In the genomic region with DNA sequence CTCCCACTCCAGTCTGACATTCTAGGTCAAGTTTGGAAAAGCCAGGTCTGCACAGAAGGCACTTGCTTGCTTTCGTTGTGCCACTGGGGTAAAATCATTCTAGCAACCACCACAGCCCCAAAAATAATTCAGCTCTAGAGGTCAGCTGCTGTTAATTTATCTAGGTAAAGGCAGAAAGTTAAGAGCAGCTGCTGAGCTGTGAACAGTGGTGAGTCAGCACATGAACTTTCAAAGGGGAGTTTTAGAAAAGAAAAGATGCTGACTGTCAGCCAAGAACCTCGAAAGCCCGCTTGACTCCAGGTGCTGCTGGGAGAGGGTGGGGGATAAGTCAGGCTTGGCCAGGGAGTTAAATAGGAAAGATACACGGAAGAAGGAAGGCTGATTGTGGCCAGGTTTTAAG, we compare ENCODE assay signal across 10 cellular contexts. TPM values are rescaled to one million over a fixed set of nuclear protein-coding genes. Genes with fewer than 3 reads are reported as not detected.
DNase-seq lines count a peak whose midpoint lies in the region; ATAC-seq and TF ChIP-seq lines count a peak whose summit lies in the region.
"Had no signal": no experiment of that assay in that cellular context is flagged by ENCODE, and none has a peak within 500 bp of the region (broad histone marks: within the 10 kb centered on the region; RNA-seq: fewer than 3 reads in every experiment).

No MANE protein-coding gene starts in this region.

- no peak overlapping the region for H2BK15ac ChIP-seq in H9 (ENCODE audit: low read depth, low read length)

- CTCF ChIA-PET in activated CD8-positive, alpha-beta T cell treated with anti-CD3 and anti-CD28 coated beads for 36 hours (lab: Charles Lee): interaction anchor here (1.1 to 6.5 kb wide), 2 partner anchors 26 to 71 kb away, joined by 5 to 48 read pairs; no protein-coding TSS in a partner anchor
- CTCF ChIA-PET in activated CD8-positive, alpha-beta T cell treated with anti-CD3 and anti-CD28 coated beads, Interleukin-2, amount 10 ng/mL, durations not matched to agents 7 days and 5 days (lab: Charles Lee): interaction anchor here (1.0 to 6.1 kb wide), 6 partner anchors 9 to 127 kb away, joined by 3 to 66 read pairs (median 4); no protein-coding TSS in a partner anchor
- CTCF ChIA-PET in activated CD4-positive, alpha-beta memory T cell treated with anti-CD3 and anti-CD28 coated beads for 36 hours (lab: Charles Lee): interaction anchor here (0.6 to 14.2 kb wide), 4 partner anchors 8 to 72 kb away, joined by 3 to 202 read pairs (median 4); no protein-coding TSS in a partner anchor

- no peak overlapping the region for H3K23ac ChIP-seq in H9 (ENCODE audit: insufficient read length, low read depth, low read length)

- intact Hi-C loops in activated CD8-positive, alpha-beta T cell treated with anti-CD3 and anti-CD28 coated beads for 36 hours (cut with micrococcal nuclease): no loop called here
- intact Hi-C loops in activated CD4-positive, alpha-beta memory T cell treated with anti-CD3 and anti-CD28 coated beads for 36 hours (cut with micrococcal nuclease): no loop called here
- intact Hi-C loops in ovary (cut with DNase I): no loop called here

- H3K18ac ChIP-seq in H9 (ENCODE audit: insufficient read length, low read depth, low read length): no peak overlapping the region

- peaks cover 34% of the 10 kb centered on the region for H3K4me1 Mint-ChIP-seq in activated CD8-positive, alpha-beta T cell treated with anti-CD3 and anti-CD28 coated beads for 36 hours (ENCODE audit: low read depth)
- H3K4me1 Mint-ChIP-seq in activated CD8-positive, alpha-beta T cell treated with anti-CD3 and anti-CD28 coated beads, Interleukin-2, amount 10 ng/mL, durations not matched to agents 7 days and 5 days (ENCODE audit: low read depth): peaks cover 62% of the 10 kb centered on the region
- peaks cover 46% of the 10 kb centered on the region for H3K4me1 Mint-ChIP-seq in activated CD4-positive, alpha-beta memory T cell treated with anti-CD3 and anti-CD28 coated beads for 36 hours (ENCODE audit: low read depth)
- peaks cover 3 to 17% of the 10 kb centered on the region in 2 experiments; a peak in 3 of 4 replicates for H3K4me1 Mint-ChIP-seq in H9

- peaks cover 11% of the 10 kb centered on the region for H3K27me3 Mint-ChIP-seq in activated CD8-positive, alpha-beta T cell treated with anti-CD3 and anti-CD28 coated beads for 36 hours
- H3K27me3 Mint-ChIP-seq in activated CD8-positive, alpha-beta T cell treated with anti-CD3 and anti-CD28 coated beads, Interleukin-2, amount 10 ng/mL, durations not matched to agents 7 days and 5 days (ENCODE audit: low read depth): peaks cover 15% of the 10 kb centered on the region
- no peaks in the 10 kb centered on the region for H3K27me3 Mint-ChIP-seq in activated CD4-positive, alpha-beta memory T cell treated with anti-CD3 and anti-CD28 coated beads for 36 hours
- H3K27me3 Mint-ChIP-seq in H9 (ENCODE audit: low read depth): peaks cover 10% of the 10 kb centered on the region
- H3K27me3 Mint-ChIP-seq: activated naive CD4-positive, alpha-beta T cell treated with anti-CD3 and anti-CD28 coated beads, Interleukin-2, amount 50 U/mL, for 24 hours had no signal

- H3K9me3 ChIP-seq in ovary: no peaks in the 10 kb centered on the region
- no peaks in the 10 kb centered on the region for H3K9me3 ChIP-seq in H9 (ENCODE audit: control insufficient read depth, low read depth, low read length)

- 4 to 18% (median 5%) methylated on average over 4 of the region's 4 CpGs for whole genome bisulfite sequencing in ovary, 3 donors
- WGBS in H9 (ENCODE audit: extremely low coverage, insufficient read length, low lambda C conversion rate): no CpG with 5 or more reads among the region's 4 CpGs

- no peak overlapping the region for H4K91ac ChIP-seq in H9 (ENCODE audit: insufficient read length, low read depth, low read length)

- H3K36me3 ChIP-seq in ovary: no peaks in the 10 kb centered on the region

- H3K9me3 Mint-ChIP-seq in activated CD8-positive, alpha-beta T cell treated with anti-CD3 and anti-CD28 coated beads for 36 hours: no peaks in the 10 kb centered on the region
- no peaks in the 10 kb centered on the region for H3K9me3 Mint-ChIP-seq in activated CD8-positive, alpha-beta T cell treated with anti-CD3 and anti-CD28 coated beads, Interleukin-2, amount 10 ng/mL, durations not matched to agents 7 days and 5 days (ENCODE audit: insufficient read depth)
- H3K9me3 Mint-ChIP-seq in activated CD4-positive, alpha-beta memory T cell treated with anti-CD3 and anti-CD28 coated beads for 36 hours: no peaks in the 10 kb centered on the region
- H3K9me3 Mint-ChIP-seq in H9: no peaks in the 10 kb centered on the region
- H3K9me3 Mint-ChIP-seq: activated naive CD4-positive, alpha-beta T cell treated with anti-CD3 and anti-CD28 coated beads, Interleukin-2, amount 50 U/mL, for 24 hours had no signal

- peak; percentile 29 for DNase-seq in activated CD8-positive, alpha-beta T cell treated with anti-CD3 and anti-CD28 coated beads for 36 hours
- DNase-seq in activated CD8-positive, alpha-beta T cell treated with anti-CD3 and anti-CD28 coated beads, Interleukin-2, amount 10 ng/mL, durations not matched to agents 7 days and 5 days: no peak
- peak; percentile 32 for DNase-seq in activated CD4-positive, alpha-beta memory T cell treated with anti-CD3 and anti-CD28 coated beads for 36 hours
- peak; percentile 91 for DNase-seq in renal cortical epithelial cell (ENCODE audit: low read depth)
- DNase-seq in ovary: no peak
- no peak for DNase-seq in H9
- DNase-seq in SW 1271 (lab: John Stamatoyannopoulos, UW): no peak

- H3K27ac Mint-ChIP-seq in activated CD8-positive, alpha-beta T cell treated with anti-CD3 and anti-CD28 coated beads for 36 hours: no peak overlapping the region
- no peak overlapping the region for H3K27ac Mint-ChIP-seq in activated CD8-positive, alpha-beta T cell treated with anti-CD3 and anti-CD28 coated beads, Interleukin-2, amount 10 ng/mL, durations not matched to agents 7 days and 5 days
- H3K27ac Mint-ChIP-seq in activated CD4-positive, alpha-beta memory T cell treated with anti-CD3 and anti-CD28 coated beads for 36 hours: no peak overlapping the region
- no peak overlapping the region for H3K27ac Mint-ChIP-seq in H9
- H3K27ac Mint-ChIP-seq: activated naive CD4-positive, alpha-beta T cell treated with anti-CD3 and anti-CD28 coated beads, Interleukin-2, amount 50 U/mL, for 24 hours had no signal

- no peak overlapping the region for H3T11ph ChIP-seq in H9 (ENCODE audit: low read length)

- POLR2A ChIA-PET in activated CD8-positive, alpha-beta T cell treated with anti-CD3 and anti-CD28 coated beads for 36 hours (lab: Charles Lee): interaction anchor here (1.5 kb wide), 1 partner anchor 50 kb away, joined by 6 read pairs; no protein-coding TSS in a partner anchor
- POLR2A ChIA-PET in activated CD8-positive, alpha-beta T cell treated with anti-CD3 and anti-CD28 coated beads, Interleukin-2, amount 10 ng/mL, durations not matched to agents 7 days and 5 days (lab: Charles Lee): no interaction called here
- POLR2A ChIA-PET in activated CD4-positive, alpha-beta memory T cell treated with anti-CD3 and anti-CD28 coated beads for 36 hours (lab: Charles Lee): no interaction called here

- no peak overlapping the region for H3K27ac ChIP-seq in ovary
- H3K27ac ChIP-seq in H9 (ENCODE audit: insufficient read length, low read depth, low read length): no peak overlapping the region
- H3K27ac ChIP-seq: C4-2B had no signal

- no peak overlapping the region for H3K4ac ChIP-seq in H9 (ENCODE audit: low read depth, low read length)

- H4K5ac ChIP-seq in H9 (ENCODE audit: insufficient read length, low read depth, low read length): no peak overlapping the region

- H2BK5ac ChIP-seq in H9 (ENCODE audit: insufficient read length, low read length): no peak overlapping the region

- no peaks in the 10 kb centered on the region for H4K20me1 ChIP-seq in H9 (ENCODE audit: control insufficient read depth, insufficient read depth, insufficient read length)

- H2BK20ac ChIP-seq in H9 (ENCODE audit: low read depth, low read length, poor library complexity, severe bottlenecking): no peak overlapping the region

- H3K27me3 ChIP-seq in ovary: no peaks in the 10 kb centered on the region
- no peaks in the 10 kb centered on the region for H3K27me3 ChIP-seq in H9 (ENCODE audit: insufficient read depth, low read length)

- no peak overlapping the region for H3K4me3 Mint-ChIP-seq in activated CD8-positive, alpha-beta T cell treated with anti-CD3 and anti-CD28 coated beads for 36 hours
- no peak overlapping the region for H3K4me3 Mint-ChIP-seq in activated CD8-positive, alpha-beta T cell treated with anti-CD3 and anti-CD28 coated beads, Interleukin-2, amount 10 ng/mL, durations not matched to agents 7 days and 5 days
- no peak overlapping the region for H3K4me3 Mint-ChIP-seq in activated CD4-positive, alpha-beta memory T cell treated with anti-CD3 and anti-CD28 coated beads for 36 hours
- no peak overlapping the region for H3K4me3 Mint-ChIP-seq in H9
- H3K4me3 Mint-ChIP-seq: activated naive CD4-positive, alpha-beta T cell treated with anti-CD3 and anti-CD28 coated beads, Interleukin-2, amount 50 U/mL, for 24 hours had no signal

- no peak overlapping the region for H3K9ac ChIP-seq in H9 (ENCODE audit: extremely low read depth, insufficient read length, low read length)

- no peak overlapping the region for H2AK5ac ChIP-seq in H9 (ENCODE audit: insufficient read length, low read length)

- H3K23me2 ChIP-seq in H9 (ENCODE audit: insufficient read length, low read depth, low read length, poor library complexity, severe bottlenecking): no peaks in the 10 kb centered on the region

- no peak for TF ChIP-seq POLR2A in ovary (IDR thresholded peaks at IDR 0.05)

- H2BK120ac ChIP-seq in H9 (ENCODE audit: low read depth, low read length, poor library complexity, severe bottlenecking): no peak overlapping the region

- no peak overlapping the region for H3K56ac ChIP-seq in H9 (ENCODE audit: insufficient read length, low read depth, low read length)

- H3K4me1 ChIP-seq in ovary (ENCODE audit: insufficient read depth) (no peaks in the 10 kb centered on the region), H9 (ENCODE audit: insufficient read depth, low read length) (no peaks in the 10 kb centered on the region)

- no peak for TF ChIP-seq CTCF in activated CD8-positive, alpha-beta T cell treated with anti-CD3 and anti-CD28 coated beads for 36 hours (IDR thresholded peaks at IDR 0.05)
- TF ChIP-seq CTCF in ovary (IDR thresholded peaks at IDR 0.05) (no peak), H9 (conservative IDR thresholded peaks at IDR 0.05) (no peak)

- H4K8ac ChIP-seq in H9 (replicated peaks; ENCODE audit: insufficient read length, low read depth, low read length): no peak overlapping the region

- H3K4me2 ChIP-seq in H9 (ENCODE audit: insufficient read depth, insufficient read length, low read length): no peak overlapping the region

- peak; percentile 22 for ATAC-seq in activated CD8-positive, alpha-beta T cell treated with anti-CD3 and anti-CD28 coated beads for 36 hours
- ATAC-seq in activated CD8-positive, alpha-beta T cell treated with anti-CD3 and anti-CD28 coated beads, Interleukin-2, amount 10 ng/mL, durations not matched to agents 7 days and 5 days: no peak
- ATAC-seq in HG02678 (IDR thresholded peaks at IDR 0.05; ENCODE audit: unreplicated experiment): peak; percentile 53

- H2AFZ ChIP-seq in H9 (ENCODE audit: low read length): no peak overlapping the region

- H2BK12ac ChIP-seq in H9 (ENCODE audit: insufficient read length, low read depth, low read length): no peak overlapping the region

- H3K14ac ChIP-seq in H9 (ENCODE audit: insufficient read depth, low read length): no peak overlapping the region

- H3K79me1 ChIP-seq in H9 (ENCODE audit: insufficient read depth, low read depth, low read length, poor library complexity, severe bottlenecking): no peaks in the 10 kb centered on the region

- no peak for TF ChIP-seq EP300 in ovary (IDR thresholded peaks at IDR 0.05)

- no peaks in the 10 kb centered on the region for H3K36me3 Mint-ChIP-seq in activated CD8-positive, alpha-beta T cell treated with anti-CD3 and anti-CD28 coated beads for 36 hours (ENCODE audit: low read depth)
- H3K36me3 Mint-ChIP-seq in activated CD8-positive, alpha-beta T cell treated with anti-CD3 and anti-CD28 coated beads, Interleukin-2, amount 10 ng/mL, durations not matched to agents 7 days and 5 days (ENCODE audit: low read depth): no peaks in the 10 kb centered on the region
- no peaks in the 10 kb centered on the region for H3K36me3 Mint-ChIP-seq in activated CD4-positive, alpha-beta memory T cell treated with anti-CD3 and anti-CD28 coated beads for 36 hours
- H3K36me3 Mint-ChIP-seq in H9 (ENCODE audit: insufficient read depth in 1 of 3, low read depth in 3 of 3): no peaks in the 10 kb centered on the region
- H3K36me3 Mint-ChIP-seq: activated naive CD4-positive, alpha-beta T cell treated with anti-CD3 and anti-CD28 coated beads, Interleukin-2, amount 50 U/mL, for 24 hours had no signal

- H3K4me3 ChIP-seq in ovary: no peak overlapping the region

- H3K79me2 ChIP-seq in H9 (ENCODE audit: insufficient read depth, low read length): no peaks in the 10 kb centered on the region

RNA-seq across cellular contexts. Expression of a gene that starts 12.7 kb away (rescaled TPM):
- total RNA-seq in activated CD8-positive, alpha-beta T cell treated with anti-CD3 and anti-CD28 coated beads for 36 hours: not detected
- total RNA-seq in activated CD8-positive, alpha-beta T cell treated with anti-CD3 and anti-CD28 coated beads, Interleukin-2, amount 10 ng/mL, durations not matched to agents 7 days and 5 days: not detected
- total RNA-seq in activated CD4-positive, alpha-beta memory T cell treated with anti-CD3 and anti-CD28 coated beads for 36 hours: under 1 TPM; 0.44 to 0.69 TPM
- total RNA-seq in renal cortical epithelial cell (not detected in 2 replicates), ovary (not detected), H9 (2021) (not detected in 2 replicates)
- not detected for polyA plus RNA-seq in ovary

RNA-seq across cellular contexts. Expression of a gene that starts 16.4 kb away (rescaled TPM):
- total RNA-seq in activated CD8-positive, alpha-beta T cell treated with anti-CD3 and anti-CD28 coated beads for 36 hours: under 1 TPM; 0.25 to 0.29 TPM
- 1 to 10 TPM; 1.4 to 1.7 TPM for total RNA-seq in activated CD8-positive, alpha-beta T cell treated with anti-CD3 and anti-CD28 coated beads, Interleukin-2, amount 10 ng/mL, durations not matched to agents 7 days and 5 days
- 1 to 10 TPM; 2.0 to 2.9 TPM for total RNA-seq in activated CD4-positive, alpha-beta memory T cell treated with anti-CD3 and anti-CD28 coated beads for 36 hours
- total RNA-seq in renal cortical epithelial cell (6.4 and 14.2 TPM in 2 replicates), ovary (1 to 10 TPM in 3 of 7 donors, under 1 TPM in 4; 0.48 to 1.6 (median 0.76) TPM), H9 (2021) (3.6 and 3.7 TPM in 2 replicates)
- 1 to 10 TPM in 1 of 2 donors, under 1 TPM in 1; 0.41 to 1.5 TPM for polyA plus RNA-seq in ovary

RNA-seq across cellular contexts. Expression of a gene that starts 33.4 kb away (rescaled TPM):
- 10 to 100 TPM; 11.7 to 12.7 TPM for total RNA-seq in activated CD8-positive, alpha-beta T cell treated with anti-CD3 and anti-CD28 coated beads for 36 hours
- total RNA-seq in activated CD8-positive, alpha-beta T cell treated with anti-CD3 and anti-CD28 coated beads, Interleukin-2, amount 10 ng/mL, durations not matched to agents 7 days and 5 days: 10 to 100 TPM; 15.8 to 17.0 TPM
- total RNA-seq in activated CD4-positive, alpha-beta memory T cell treated with anti-CD3 and anti-CD28 coated beads for 36 hours: 10 to 100 TPM; 40.6 to 44.6 TPM
- total RNA-seq in renal cortical epithelial cell (0.05 and 0.35 TPM in 2 replicates), ovary (10 to 100 TPM in 1 of 7 donors, 1 to 10 TPM in 6; 1.3 to 25.6 (median 3.0) TPM), H9 (2021) (0.35 and 1.3 TPM in 2 replicates)
- 10 to 100 TPM in 1 of 2 donors, 1 to 10 TPM in 1; 2.6 to 18.8 TPM for polyA plus RNA-seq in ovary

Comparison
In these comparisons a context has a peak if more than half of its experiments do, and no peak if none do; other contexts are left out.
1. DNase-seq: peak in activated CD8-positive, alpha-beta T cell treated with anti-CD3 and anti-CD28 coated beads for 36 hours (single experiment), activated CD4-positive, alpha-beta memory T cell treated with anti-CD3 and anti-CD28 coated beads for 36 hours (single experiment) and renal cortical epithelial cell (single experiment); none in activated CD8-positive, alpha-beta T cell treated with anti-CD3 and anti-CD28 coated beads, Interleukin-2, amount 10 ng/mL, durations not matched to agents 7 days and 5 days (single experiment), ovary (0 of 5), H9 (single experiment) and SW 1271 (0 of 2).